11 cellular contexts compared by ENCODE assay signal in the genomic region with DNA sequence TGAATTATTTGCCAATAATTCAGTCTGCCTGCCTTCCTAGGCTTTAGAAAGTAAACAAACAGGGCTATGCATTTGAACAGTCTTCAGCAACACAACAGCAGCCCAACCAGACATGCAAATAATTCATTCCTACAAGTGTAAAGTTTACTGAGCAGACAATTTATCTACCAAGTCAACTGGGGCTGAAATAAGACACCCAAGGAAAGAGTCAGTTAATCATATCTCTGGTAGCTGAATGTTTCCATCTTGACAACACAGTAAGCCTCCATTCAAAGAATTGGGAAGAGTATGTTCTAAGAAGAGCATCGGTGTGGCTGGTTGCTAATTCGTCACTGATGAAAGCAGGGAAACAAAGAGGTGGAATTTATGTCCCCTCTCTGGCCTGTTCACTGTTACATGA.
"Had no signal": no experiment of that assay in that cellular context is flagged by ENCODE, and none has a peak within 500 bp of the region (broad histone marks: within the 10 kb centered on the region; RNA-seq: fewer than 3 reads in every experiment).

No MANE protein-coding gene starts in this region.

- H3K27ac ChIP-seq: coronary artery, gastrocnemius medialis, left ventricle myocardium inferior, parathyroid adenoma, tibial nerve had no signal

- H2AFZ ChIP-seq: parathyroid adenoma had no signal

- H3K9me3 ChIP-seq: gastrocnemius medialis, left ventricle myocardium inferior, tibial nerve had no signal

- H3K9ac ChIP-seq: parathyroid adenoma had no signal

- H3K4me1 ChIP-seq: gastrocnemius medialis, left ventricle myocardium inferior, parathyroid adenoma, tibial nerve had no signal

- ATAC-seq: gastrocnemius medialis had no signal

- H3K27me3 ChIP-seq: gastrocnemius medialis, tibial nerve had no signal

- DNase-seq: activated gamma-delta T cell; caudate nucleus; effector CD4-positive, alpha-beta T cell; gastrocnemius medialis; kidney; left ventricle myocardium inferior; mesenchymal stem cell; small intestine had no signal

- H3K4me3 ChIP-seq: coronary artery, gastrocnemius medialis, left ventricle myocardium inferior, tibial nerve had no signal

- H3K79me2 ChIP-seq: parathyroid adenoma had no signal
